In genomic region chr14:92775303-92775702, GRCh38 we compare ENCODE assay signal across 7 cellular contexts.
DNase-seq lines count a peak whose midpoint lies in the region; ATAC-seq lines count a peak whose summit lies in the region.
"Not testable (repeated sequence)": the region's sequence is repeated elsewhere in the genome, so short reads cannot be mapped to it uniquely, and the experiment has no call there.

No MANE protein-coding gene starts in this region.

- not testable (repeated sequence) for H3K36me3 Mint-ChIP-seq in effector memory CD8-positive, alpha-beta T cell (ENCODE audit: insufficient read depth)

- not testable (repeated sequence) for H3K4me1 Mint-ChIP-seq in effector memory CD8-positive, alpha-beta T cell (ENCODE audit: low read depth in 2 of 2)

- peak; percentile 97 for ATAC-seq in GM18517 (IDR thresholded peaks at IDR 0.05; ENCODE audit: unreplicated experiment)
- peak; percentile 89 for ATAC-seq in GM21360 (IDR thresholded peaks at IDR 0.05; ENCODE audit: unreplicated experiment)
- peak; percentile 94 for ATAC-seq in HG02885 (IDR thresholded peaks at IDR 0.05; ENCODE audit: poor library complexity, unreplicated experiment)
- ATAC-seq in HG03469 (IDR thresholded peaks at IDR 0.05; ENCODE audit: unreplicated experiment) = peak; percentile 87
- ATAC-seq in activated CD4-positive, CD25-positive, alpha-beta regulatory T cell treated with anti-CD3 and anti-CD28 coated beads, Interleukin-2, amount 50 U/mL, for 24 hours = peak; percentile 75 to 79
- peak; percentile 87 for ATAC-seq in effector memory CD8-positive, alpha-beta T cell (replicated peaks)

- H3K27me3 Mint-ChIP-seq in effector memory CD8-positive, alpha-beta T cell = peaks cover 0 to 10% of the 10 kb centered on the region in 2 donors

- not testable (repeated sequence) for H3K4me3 Mint-ChIP-seq in effector memory CD8-positive, alpha-beta T cell

- DNase-seq in effector memory CD8-positive, alpha-beta T cell = not testable (repeated sequence)

- H3K9me3 Mint-ChIP-seq in effector memory CD8-positive, alpha-beta T cell = not testable (repeated sequence)

- H3K27ac ChIP-seq in muscle layer of duodenum (ENCODE audit: low read length) = peak overlapping the region; percentile 51

- not testable (repeated sequence) for H3K9me3 ChIP-seq in muscle layer of duodenum (ENCODE audit: control insufficient read depth in 1 of 2, low read length in 2 of 2)

- H3K4me3 ChIP-seq in muscle layer of duodenum (ENCODE audit: low read depth in 1 of 2, low read length in 2 of 2) = not testable (repeated sequence)

- not testable (repeated sequence) for H3K27ac Mint-ChIP-seq in effector memory CD8-positive, alpha-beta T cell

- not testable (repeated sequence) for H3K36me3 ChIP-seq in muscle layer of duodenum (ENCODE audit: control insufficient read depth in 1 of 2, insufficient read depth in 2 of 2, low read length in 2 of 2)

- not testable (repeated sequence) for H3K27me3 ChIP-seq in muscle layer of duodenum (ENCODE audit: low read depth, low read length)

- H3K4me1 ChIP-seq in muscle layer of duodenum (ENCODE audit: control insufficient read depth in 1 of 2, insufficient read depth in 2 of 2, low read length in 2 of 2) = not testable (repeated sequence)
